ENCODE assay signal across 28 cellular contexts in the genomic region with DNA sequence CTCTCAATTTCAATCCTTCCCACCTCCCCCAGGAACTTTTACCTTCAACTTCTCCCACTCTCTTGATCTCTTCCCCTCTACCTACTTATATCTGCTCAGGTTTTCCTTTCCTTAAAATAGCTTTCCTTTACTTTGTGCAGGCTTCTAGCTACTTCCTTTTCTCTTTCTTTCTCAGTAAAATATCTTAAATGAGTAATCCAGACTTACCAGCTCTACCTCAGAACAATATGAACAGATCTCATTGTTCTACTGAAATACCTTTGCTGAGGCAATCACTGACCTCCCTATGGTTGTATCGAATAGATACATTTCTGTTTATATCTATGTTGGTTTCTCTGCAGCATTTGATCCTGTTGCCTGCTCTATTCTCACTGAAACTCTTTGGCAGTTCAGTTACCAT.
"Had no signal": no experiment of that assay in that cellular context is flagged by ENCODE, and none has a peak within 500 bp of the region (broad histone marks: within the 10 kb centered on the region; RNA-seq: fewer than 3 reads in every experiment).

No MANE protein-coding gene starts in this region.

- H3K27ac Mint-ChIP-seq: immature natural killer cell; mesothelial cell of epicardium; natural killer cell; nephron progenitor cell; stimulated activated memory B cell treated with anti-CD40 and anti-IgM and Interleukin-4, amounts not matched to agents 10 μg/mL and 1 μg/mL and 100 μg/mL, for 72 hours had no signal

- H3K4me3 Mint-ChIP-seq: immature natural killer cell; mesothelial cell of epicardium; naive B cell; natural killer cell; nephron progenitor cell; stimulated activated memory B cell treated with anti-CD40 and anti-IgM and Interleukin-4, amounts not matched to agents 10 μg/mL and 1 μg/mL and 100 μg/mL, for 72 hours had no signal

- H3K4me1 Mint-ChIP-seq: immature natural killer cell; naive B cell; natural killer cell; nephron progenitor cell; stimulated activated memory B cell treated with anti-CD40 and anti-IgM and Interleukin-4, amounts not matched to agents 10 μg/mL and 1 μg/mL and 100 μg/mL, for 72 hours had no signal

- H3K9me3 Mint-ChIP-seq: immature natural killer cell; naive B cell; natural killer cell; stimulated activated memory B cell treated with anti-CD40 and anti-IgM and Interleukin-4, amounts not matched to agents 10 μg/mL and 1 μg/mL and 100 μg/mL, for 72 hours had no signal

- H3K36me3 Mint-ChIP-seq: immature natural killer cell; mesothelial cell of epicardium; naive B cell; natural killer cell; stimulated activated memory B cell treated with anti-CD40 and anti-IgM and Interleukin-4, amounts not matched to agents 10 μg/mL and 1 μg/mL and 100 μg/mL, for 72 hours had no signal

- ATAC-seq: left colon; left lung; lower lobe of right lung; natural killer cell; pancreas; right lobe of liver; stimulated activated memory B cell treated with anti-CD40 and anti-IgM and Interleukin-4, amounts not matched to agents 10 μg/mL and 1 μg/mL and 100 μg/mL, for 72 hours; stimulated activated naive CD8-positive, alpha-beta T cell treated with anti-CD3 and anti-CD28 coated beads, Interleukin-15, Interleukin-2, amounts not matched to agents 100 U/mL and 50 U/mL, for 24 hours had no signal

- H3K9me3 ChIP-seq: left lung, lower lobe of right lung, pancreas, prostate gland, right atrium auricular region, right lobe of liver, stomach, testis, thyroid gland, transverse colon, upper lobe of left lung, vagina had no signal

- DNase-seq: hypothalamus; immature natural killer cell; kidney; left colon; left lung; lower lobe of right lung; mesendoderm; naive B cell; natural killer cell; nephron progenitor cell; pancreas; posterior cingulate gyrus; right lobe of liver; stimulated activated CD4-positive, alpha-beta T cell treated with anti-CD3 and anti-CD28 coated beads, Interleukin-1b, Interleukin-23, amount 100 ng/mL, for 48 hours; stimulated activated CD4-positive, alpha-beta T cell treated with anti-CD3 and anti-CD28 coated beads, Interleukin-2, amount 100 ng/mL, for 48 hours; stimulated activated CD4-positive, alpha-beta T cell treated with anti-CD3 and anti-CD28 coated beads, Interleukin-4, amount 100 ng/mL, for 4 hours; stimulated activated CD8-positive, alpha-beta memory T cell treated with anti-CD3 and anti-CD28 coated beads, Interleukin-4, amount 100 ng/mL, for 48 hours; stimulated activated naive CD8-positive, alpha-beta T cell treated with anti-CD3 and anti-CD28 coated beads, Interleukin-15, Interleukin-2, amounts not matched to agents 100 U/mL and 50 U/mL, for 24 hours; stomach; testis; thyroid gland; transverse colon; upper lobe of left lung had no signal

- H3K27me3 Mint-ChIP-seq: stimulated activated memory B cell treated with anti-CD40 and anti-IgM and Interleukin-4, amounts not matched to agents 10 μg/mL and 1 μg/mL and 100 μg/mL, for 72 hours had no signal
